Comparison of ENCODE assay signal across 18 cellular contexts in genomic region chr15:65936317-65936716, GRCh38.
"Had no signal": no experiment of that assay in that cellular context is flagged by ENCODE, and none has a peak within 500 bp of the region (broad histone marks: within the 10 kb centered on the region; RNA-seq: fewer than 3 reads in every experiment).

No MANE protein-coding gene starts in this region.

- H3K27ac ChIP-seq: hepatocyte, parathyroid adenoma, psoas muscle, right lobe of liver, tibial artery, upper lobe of left lung, uterus had no signal

- DNase-seq: effector CD8-positive, alpha-beta T cell; foreskin melanocyte; kidney; left colon; left ventricle myocardium superior; mesendoderm; naive B cell; psoas muscle; retina; right lobe of liver; stimulated activated CD4-positive, alpha-beta T cell treated with anti-CD3 and anti-CD28 coated beads, Interleukin-4, amount 100 ng/mL, for 1 hour; stimulated activated CD8-positive, alpha-beta memory T cell treated with anti-CD3 and anti-CD28 coated beads, Interleukin-4, amount 100 ng/mL, for 48 hours; stimulated activated naive CD8-positive, alpha-beta T cell treated with anti-CD3 and anti-CD28 coated beads, Interleukin-15, Interleukin-2, amounts not matched to agents 100 U/mL and 50 U/mL, for 24 hours; tibial artery; upper lobe of left lung; uterus had no signal
